ENCODE assay signal across 8 cellular contexts in the genomic region with DNA sequence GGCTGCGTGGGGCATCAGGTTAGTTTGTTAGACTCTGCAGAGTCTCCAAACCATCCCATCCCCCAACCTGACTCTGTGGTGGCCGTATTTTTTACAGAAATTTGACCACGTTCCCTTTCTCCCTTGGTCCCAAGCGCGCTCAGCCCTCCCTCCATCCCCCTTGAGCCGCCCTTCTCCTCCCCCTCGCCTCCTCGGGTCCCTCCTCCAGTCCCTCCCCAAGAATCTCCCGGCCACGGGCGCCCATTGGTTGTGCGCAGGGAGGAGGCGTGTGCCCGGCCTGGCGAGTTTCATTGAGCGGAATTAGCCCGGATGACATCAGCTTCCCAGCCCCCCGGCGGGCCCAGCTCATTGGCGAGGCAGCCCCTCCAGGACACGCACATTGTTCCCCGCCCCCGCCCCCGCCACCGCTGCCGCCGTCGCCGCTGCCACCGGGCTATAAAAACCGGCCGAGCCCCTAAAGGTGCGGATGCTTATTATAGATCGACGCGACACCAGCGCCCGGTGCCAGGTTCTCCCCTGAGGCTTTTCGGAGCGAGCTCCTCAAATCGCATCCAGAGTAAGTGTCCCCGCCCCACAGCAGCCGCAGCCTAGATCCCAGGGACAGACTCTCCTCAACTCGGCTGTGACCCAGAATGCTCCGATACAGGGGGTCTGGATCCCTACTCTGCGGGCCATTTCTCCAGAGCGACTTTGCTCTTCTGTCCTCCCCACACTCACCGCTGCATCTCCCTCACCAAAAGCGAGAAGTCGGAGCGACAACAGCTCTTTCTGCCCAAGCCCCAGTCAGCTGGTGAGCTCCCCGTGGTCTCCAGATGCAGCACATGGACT.
A peak's percentile ranks its signal among the peaks of the same experiment; 100 is the strongest.
DNase-seq lines count a peak whose midpoint lies in the region; ATAC-seq lines count a peak whose summit lies in the region.

Gene OLIG2, plus strand, starts transcription at position 465 of the 828 bp plus-strand sequence. CDS start 928 bp downstream, outside the sequence.

- H3K4me3 Mint-ChIP-seq in T-helper 1 cell treated with Interleukin-12 subunit alpha and Interleukin-12 subunit beta and Interleukin-4 antibody, amounts not matched to agents 30 μg/mL and 1 μg/mL, for 36 hours = no peak within 1 kb of the TSS
- H3K4me3 Mint-ChIP-seq in stimulated activated effector memory CD8-positive, alpha-beta T cell treated with anti-CD3 and anti-CD28 coated beads, Interleukin-12 subunit alpha, Interleukin-12 subunit beta, amount 100 ng/mL, for 72 hours = peak within 1 kb of the TSS; percentile 43

- ATAC-seq in stimulated activated effector memory CD8-positive, alpha-beta T cell treated with anti-CD3 and anti-CD28 coated beads, Interleukin-12 subunit alpha, Interleukin-12 subunit beta, amount 100 ng/mL, for 72 hours = no peak
- ATAC-seq in GM21515 (IDR thresholded peaks at IDR 0.05; ENCODE audit: unreplicated experiment) = no peak

- peak within 1 kb of the TSS; percentile 67 for H3K27ac Mint-ChIP-seq in T-helper 1 cell treated with Interleukin-12 subunit alpha and Interleukin-12 subunit beta and Interleukin-4 antibody, amounts not matched to agents 30 μg/mL and 1 μg/mL, for 36 hours
- H3K27ac Mint-ChIP-seq in stimulated activated effector memory CD8-positive, alpha-beta T cell treated with anti-CD3 and anti-CD28 coated beads, Interleukin-12 subunit alpha, Interleukin-12 subunit beta, amount 100 ng/mL, for 72 hours = no peak within 1 kb of the TSS

- no peaks in the 10 kb centered on the region for H3K9me3 Mint-ChIP-seq in T-helper 1 cell treated with Interleukin-12 subunit alpha and Interleukin-12 subunit beta and Interleukin-4 antibody, amounts not matched to agents 30 μg/mL and 1 μg/mL, for 36 hours
- no peaks in the 10 kb centered on the region for H3K9me3 Mint-ChIP-seq in stimulated activated effector memory CD8-positive, alpha-beta T cell treated with anti-CD3 and anti-CD28 coated beads, Interleukin-12 subunit alpha, Interleukin-12 subunit beta, amount 100 ng/mL, for 72 hours

- peaks cover 8% of the 10 kb centered on the region for H3K36me3 Mint-ChIP-seq in T-helper 1 cell treated with Interleukin-12 subunit alpha and Interleukin-12 subunit beta and Interleukin-4 antibody, amounts not matched to agents 30 μg/mL and 1 μg/mL, for 36 hours (ENCODE audit: low read depth)
- peaks cover 13% of the 10 kb centered on the region for H3K36me3 Mint-ChIP-seq in stimulated activated effector memory CD8-positive, alpha-beta T cell treated with anti-CD3 and anti-CD28 coated beads, Interleukin-12 subunit alpha, Interleukin-12 subunit beta, amount 100 ng/mL, for 72 hours

- peaks cover 86% of the 10 kb centered on the region for H3K27me3 Mint-ChIP-seq in T-helper 1 cell treated with Interleukin-12 subunit alpha and Interleukin-12 subunit beta and Interleukin-4 antibody, amounts not matched to agents 30 μg/mL and 1 μg/mL, for 36 hours (ENCODE audit: low read depth)

- H3K4me1 Mint-ChIP-seq in T-helper 1 cell treated with Interleukin-12 subunit alpha and Interleukin-12 subunit beta and Interleukin-4 antibody, amounts not matched to agents 30 μg/mL and 1 μg/mL, for 36 hours (ENCODE audit: low read depth) = peaks cover 11% of the 10 kb centered on the region
- peaks cover 61% of the 10 kb centered on the region for H3K4me1 Mint-ChIP-seq in stimulated activated effector memory CD8-positive, alpha-beta T cell treated with anti-CD3 and anti-CD28 coated beads, Interleukin-12 subunit alpha, Interleukin-12 subunit beta, amount 100 ng/mL, for 72 hours

- DNase-seq in T-helper 1 cell (no peak), NOMO-1 treated with DMSO at 0.1 percent for 48 hours (lab: John Stamatoyannopoulos, UW; ENCODE audit: unreplicated experiment) (peak; percentile 88), hippocampal formation (lab: John Stamatoyannopoulos, UW) (peak; percentile 95 to 96), GM19240 (ENCODE audit: insufficient read length, low spot score) (no peak), NCI-H146 treated with DMSO at 0.1 percent for 48 hours (lab: John Stamatoyannopoulos, UW; ENCODE audit: unreplicated experiment) (no peak)
- DNase-seq in stimulated activated effector memory CD8-positive, alpha-beta T cell treated with anti-CD3 and anti-CD28 coated beads, Interleukin-12 subunit alpha, Interleukin-12 subunit beta, amount 100 ng/mL, for 72 hours (ENCODE audit: low spot score in 2 of 2) = no peak

Comparison
In these comparisons a context has a peak if more than half of its experiments do, and no peak if none do; other contexts are left out.
1. DNase-seq: peak in NOMO-1 treated with DMSO at 0.1 percent for 48 hours (single experiment) and hippocampal formation (2 of 2); none in T-helper 1 cell (0 of 5), stimulated activated effector memory CD8-positive, alpha-beta T cell treated with anti-CD3 and anti-CD28 coated beads, Interleukin-12 subunit alpha, Interleukin-12 subunit beta, amount 100 ng/mL, for 72 hours (0 of 2), GM19240 (single experiment) and NCI-H146 treated with DMSO at 0.1 percent for 48 hours (single experiment).